8 cellular contexts compared by ENCODE assay signal in genomic region chr12:67592228-67593011, GRCh38. TPM values are rescaled to one million over a fixed set of nuclear protein-coding genes. Genes with fewer than 3 reads are reported as not detected.
DNase-seq lines count a peak whose midpoint lies in the region; ATAC-seq and TF ChIP-seq lines count a peak whose summit lies in the region.

No MANE protein-coding gene starts in this region.

- no peaks in the 10 kb centered on the region for H3K27me3 ChIP-seq in endodermal cell (ENCODE audit: control insufficient read depth, insufficient read depth, low read length, poor library complexity, severe bottlenecking)

- ATAC-seq in HG02870 (IDR thresholded peaks at IDR 0.05; ENCODE audit: unreplicated experiment) = peak; percentile 87

- H3K27ac ChIP-seq in endodermal cell (ENCODE audit: low read depth, low read length) = no peak overlapping the region

- CTCF ChIA-PET in activated naive CD4-positive, alpha-beta T cell treated with anti-CD3 and anti-CD28 coated beads, Interleukin-2, amount 10 ng/mL, durations not matched to agents 7 days and 5 days (lab: Charles Lee) = interaction anchor here (2.3 kb wide), 1 partner anchor 40 kb away, joined by 6 read pairs; no protein-coding TSS in a partner anchor

- H3K9me3 ChIP-seq in endodermal cell (ENCODE audit: control insufficient read depth, low read length) = peaks cover 9% of the 10 kb centered on the region

- H3K4me3 Mint-ChIP-seq in activated naive CD4-positive, alpha-beta T cell treated with anti-CD3 and anti-CD28 coated beads, Interleukin-2, amount 10 ng/mL, durations not matched to agents 7 days and 5 days = no peak overlapping the region
- H3K4me3 Mint-ChIP-seq in endodermal cell (no peak overlapping the region), glutamatergic neuron (ENCODE audit: unreplicated experiment) (no peak overlapping the region)

- peaks cover 4% of the 10 kb centered on the region for H3K9me3 Mint-ChIP-seq in activated naive CD4-positive, alpha-beta T cell treated with anti-CD3 and anti-CD28 coated beads, Interleukin-2, amount 10 ng/mL, durations not matched to agents 7 days and 5 days
- H3K9me3 Mint-ChIP-seq in endodermal cell = peaks cover 2% of the 10 kb centered on the region
- H3K9me3 Mint-ChIP-seq in glutamatergic neuron (ENCODE audit: unreplicated experiment) = peaks cover 2% of the 10 kb centered on the region

- H3K36me3 Mint-ChIP-seq in activated naive CD4-positive, alpha-beta T cell treated with anti-CD3 and anti-CD28 coated beads, Interleukin-2, amount 10 ng/mL, durations not matched to agents 7 days and 5 days = peaks cover 14% of the 10 kb centered on the region
- no peaks in the 10 kb centered on the region for H3K36me3 Mint-ChIP-seq in endodermal cell (ENCODE audit: low read depth)
- peaks cover 2% of the 10 kb centered on the region for H3K36me3 Mint-ChIP-seq in glutamatergic neuron (ENCODE audit: unreplicated experiment)

- H3K27ac Mint-ChIP-seq in activated naive CD4-positive, alpha-beta T cell treated with anti-CD3 and anti-CD28 coated beads, Interleukin-2, amount 10 ng/mL, durations not matched to agents 7 days and 5 days = peak overlapping the region; percentile 88
- H3K27ac Mint-ChIP-seq in endodermal cell = peak overlapping the region; percentile 3
- no peak overlapping the region for H3K27ac Mint-ChIP-seq in glutamatergic neuron (ENCODE audit: unreplicated experiment)

- no peaks in the 10 kb centered on the region for H3K27me3 Mint-ChIP-seq in activated naive CD4-positive, alpha-beta T cell treated with anti-CD3 and anti-CD28 coated beads, Interleukin-2, amount 10 ng/mL, durations not matched to agents 7 days and 5 days
- H3K27me3 Mint-ChIP-seq in endodermal cell (ENCODE audit: insufficient read depth) = no peaks in the 10 kb centered on the region
- H3K27me3 Mint-ChIP-seq in glutamatergic neuron (ENCODE audit: unreplicated experiment) = no peaks in the 10 kb centered on the region

- H3K4me1 Mint-ChIP-seq in activated naive CD4-positive, alpha-beta T cell treated with anti-CD3 and anti-CD28 coated beads, Interleukin-2, amount 10 ng/mL, durations not matched to agents 7 days and 5 days = peaks cover 67% of the 10 kb centered on the region
- H3K4me1 Mint-ChIP-seq in endodermal cell = peaks cover 3% of the 10 kb centered on the region
- H3K4me1 Mint-ChIP-seq in glutamatergic neuron (ENCODE audit: low read depth, unreplicated experiment) = peaks cover 2% of the 10 kb centered on the region

- H3K36me3 ChIP-seq in endodermal cell (ENCODE audit: control insufficient read depth, insufficient read depth, low read length) = no peaks in the 10 kb centered on the region

- no peak overlapping the region for H3K4me3 ChIP-seq in endodermal cell (ENCODE audit: low read length)

- TF ChIP-seq CTCF in endodermal cell (conservative IDR thresholded peaks at IDR 0.05) = no peak
- no peak for TF ChIP-seq CTCF in glutamatergic neuron (IDR thresholded peaks at IDR 0.05; ENCODE audit: partially characterized antibody, unreplicated experiment)

- H3K9ac ChIP-seq in endodermal cell (ENCODE audit: extremely low read depth, low read length, poor library complexity, severe bottlenecking) = no peak overlapping the region

- peak; percentile 35 for DNase-seq in activated naive CD4-positive, alpha-beta T cell treated with anti-CD3 and anti-CD28 coated beads, Interleukin-2, amount 10 ng/mL, durations not matched to agents 7 days and 5 days
- DNase-seq in activated naive CD4-positive, alpha-beta T cell treated with anti-CD3 and anti-CD28 coated beads, Interleukin-2, amount 50 U/mL, for 16 hours = no peak
- DNase-seq in NCI-H69 (lab: John Stamatoyannopoulos, UW) (peak; percentile 32), endodermal cell (no peak), renal cortical epithelial cell (ENCODE audit: low read depth) (peak; percentile 89), glutamatergic neuron (no peak), GDM1 (lab: John Stamatoyannopoulos, UW) (no peak)

- no peaks in the 10 kb centered on the region for H3K4me1 ChIP-seq in endodermal cell (ENCODE audit: control insufficient read depth, insufficient read depth, low read length)

- WGBS in endodermal cell (ENCODE audit: insufficient coverage in 1 of 2, insufficient read length in 1 of 2), 2 experiments = 73 to 85% methylated on average over 1 of the region's 2 CpGs

RNA-seq across cellular contexts. Expression of gene DYRK2, which starts 56.1 kb away (rescaled TPM):
- total RNA-seq in endodermal cell (10 to 100 TPM; 29.5 to 33.2 TPM), renal cortical epithelial cell (35.1 and 81.7 TPM in 2 replicates), glutamatergic neuron (ENCODE audit: unreplicated experiment) (70.9 TPM)
- 31.8 TPM for polyA plus RNA-seq in endodermal cell (2013, experiment 1 of 2)
- 30.0 TPM for polyA plus RNA-seq in endodermal cell (2013, experiment 2 of 2)

Comparison
In these comparisons a context has a peak if more than half of its experiments do, and no peak if none do; other contexts are left out.
1. DNase-seq: peak in activated naive CD4-positive, alpha-beta T cell treated with anti-CD3 and anti-CD28 coated beads, Interleukin-2, amount 10 ng/mL, durations not matched to agents 7 days and 5 days (single experiment), NCI-H69 (single experiment) and renal cortical epithelial cell (single experiment); none in activated naive CD4-positive, alpha-beta T cell treated with anti-CD3 and anti-CD28 coated beads, Interleukin-2, amount 50 U/mL, for 16 hours (single experiment), endodermal cell (single experiment), glutamatergic neuron (single experiment) and GDM1 (single experiment).